In genomic region chr11:69203901-69204245, GRCh38 we compare ENCODE assay signal across 22 cellular contexts. TPM values are rescaled to one million over a fixed set of nuclear protein-coding genes. Genes with fewer than 3 reads are reported as not detected.
"Had no signal": no experiment of that assay in that cellular context is flagged by ENCODE, and none has a peak within 500 bp of the region (broad histone marks: within the 10 kb centered on the region; RNA-seq: fewer than 3 reads in every experiment).

No MANE protein-coding gene starts in this region.

- H3K4me3 Mint-ChIP-seq: activated CD4-positive, alpha-beta T cell treated with anti-CD3 and anti-CD28 coated beads for 36 hours; activated CD8-positive, alpha-beta T cell treated with anti-CD3 and anti-CD28 coated beads for 36 hours; activated naive CD4-positive, alpha-beta T cell treated with anti-CD3 and anti-CD28 coated beads, Interleukin-2, amount 10 ng/mL, durations not matched to agents 7 days and 5 days; activated naive CD8-positive, alpha-beta T cell treated with anti-CD3 and anti-CD28 coated beads for 36 hours; activated T-helper 1 cell treated with anti-CD3 and anti-CD28 coated beads, Interleukin-12 subunit alpha, Interleukin-12 subunit beta, Interleukin-2, Interleukin-4 antibody, amounts not matched to agents 30 ng/mL and 10 ng/mL and 1 ng/mL, durations not matched to agents 14 hours and 24 hours and 36 hours had no signal

- ATAC-seq: activated CD4-positive, alpha-beta T cell treated with anti-CD3 and anti-CD28 coated beads for 36 hours; activated CD8-positive, alpha-beta T cell treated with anti-CD3 and anti-CD28 coated beads for 36 hours had no signal

- H3K9me3 Mint-ChIP-seq: activated CD8-positive, alpha-beta T cell treated with anti-CD3 and anti-CD28 coated beads for 36 hours; activated naive CD4-positive, alpha-beta T cell treated with anti-CD3 and anti-CD28 coated beads, Interleukin-2, amount 10 ng/mL, durations not matched to agents 7 days and 5 days; activated naive CD8-positive, alpha-beta T cell treated with anti-CD3 and anti-CD28 coated beads for 36 hours had no signal

- H3K27ac ChIP-seq: VCaP had no signal

- DNase-seq: activated CD4-positive, alpha-beta T cell treated with anti-CD3 and anti-CD28 coated beads for 36 hours; activated CD8-positive, alpha-beta memory T cell treated with anti-CD3 and anti-CD28 coated beads, Interleukin-2, amount 50 U/mL, for 4 hours; activated CD8-positive, alpha-beta T cell treated with anti-CD3 and anti-CD28 coated beads for 36 hours; activated gamma-delta T cell treated with Interleukin-2 at 50 U/mL for 16 hours; activated naive CD4-positive, alpha-beta T cell treated with anti-CD3 and anti-CD28 coated beads, Interleukin-2, amount 10 ng/mL, durations not matched to agents 7 days and 5 days; activated naive CD8-positive, alpha-beta T cell treated with anti-CD3 and anti-CD28 coated beads for 36 hours; anterior cingulate cortex; caudate nucleus; Kasumi-1; KBM-7; NCI-H1105 treated with DMSO at 0.1 percent for 48 hours; NCI-H1436 treated with DMSO at 0.1 percent for 48 hours; NCI-H1930; NCI-H2171 treated with DMSO at 0.1 percent for 48 hours; NCI-H226; NCI-H526 treated with DMSO at 0.1 percent for 48 hours; NCI-H82; SK-N-SH; T-helper 1 cell had no signal

- H3K27ac Mint-ChIP-seq: activated CD4-positive, alpha-beta T cell treated with anti-CD3 and anti-CD28 coated beads for 36 hours; activated CD8-positive, alpha-beta T cell treated with anti-CD3 and anti-CD28 coated beads for 36 hours; activated naive CD4-positive, alpha-beta T cell treated with anti-CD3 and anti-CD28 coated beads, Interleukin-2, amount 10 ng/mL, durations not matched to agents 7 days and 5 days; activated naive CD8-positive, alpha-beta T cell treated with anti-CD3 and anti-CD28 coated beads for 36 hours; activated T-helper 1 cell treated with anti-CD3 and anti-CD28 coated beads, Interleukin-12 subunit alpha, Interleukin-12 subunit beta, Interleukin-2, Interleukin-4 antibody, amounts not matched to agents 30 ng/mL and 10 ng/mL and 1 ng/mL, durations not matched to agents 14 hours and 24 hours and 36 hours had no signal

- H3K4me1 Mint-ChIP-seq: activated naive CD4-positive, alpha-beta T cell treated with anti-CD3 and anti-CD28 coated beads, Interleukin-2, amount 10 ng/mL, durations not matched to agents 7 days and 5 days had no signal

- H3K9me3 ChIP-seq: SK-N-SH had no signal

- H3K36me3 Mint-ChIP-seq: activated naive CD4-positive, alpha-beta T cell treated with anti-CD3 and anti-CD28 coated beads, Interleukin-2, amount 10 ng/mL, durations not matched to agents 7 days and 5 days; activated naive CD8-positive, alpha-beta T cell treated with anti-CD3 and anti-CD28 coated beads for 36 hours had no signal

- H3K27me3 Mint-ChIP-seq: activated CD4-positive, alpha-beta T cell treated with anti-CD3 and anti-CD28 coated beads for 36 hours; activated CD8-positive, alpha-beta T cell treated with anti-CD3 and anti-CD28 coated beads for 36 hours had no signal

RNA-seq across cellular contexts. Expression of gene SMIM38, which starts 48.1 kb away (rescaled TPM):
- total RNA-seq: RPMI7951 had no signal
